Comparison of ENCODE assay signal across 2 cellular contexts in genomic region chr1:12229835-12230548, GRCh38.
A peak's percentile ranks its signal among the peaks of the same experiment; 100 is the strongest.
TF ChIP-seq lines count a peak whose summit lies in the region.

TSS of gene VPS13D (plus strand) at chr1:12230030. CDS start at chr1:12234267, 4,237 bp downstream.

TF ChIP-seq in HEK293, 187 proteins besides CTCF, POLR2A, EP300 and RAD21 (continued from another document and continues in another):
- TF ChIP-seq ZNF518A (tag by site-specific recombination; conservative IDR thresholded peaks at IDR 0.05; ENCODE audit: low read depth) (no peak), KLF17 (tag by site-specific recombination; IDR thresholded peaks at IDR 0.05) (0 out of 2 replicates have a peak, but pooled peaks have one; percentile 16), KLF10 (tag by site-specific recombination; IDR thresholded peaks at IDR 0.05) (peak; percentile 29; the same call in 1 of the 2 replicates), ZBTB20 (tag by site-specific recombination; IDR thresholded peaks at IDR 0.05) (peak; percentile 84), ZNF146 (tag by site-specific recombination; IDR thresholded peaks at IDR 0.05) (no peak), ZNF610 (tag by site-specific recombination; IDR thresholded peaks at IDR 0.05; ENCODE audit: borderline replicate concordance) (peak; percentile 61; the same call in 1 of the 2 replicates), ZFP69B (tag by site-specific recombination; IDR thresholded peaks at IDR 0.05) (peak; percentile 70; the same call in 1 of the 2 replicates), ZNF184 (tag by site-specific recombination; IDR thresholded peaks at IDR 0.05) (peak; percentile 60; the same call in 1 of the 2 replicates), ZNF37A (tag by site-specific recombination; IDR thresholded peaks at IDR 0.05) (0 out of 2 replicates have a peak, but pooled peaks have one; percentile 22), ZBTB10 (tag by site-specific recombination; IDR thresholded peaks at IDR 0.05) (peak; percentile 91; the same call in 1 of the 2 replicates), ZBTB44 (tag by site-specific recombination; IDR thresholded peaks at IDR 0.05) (peak; percentile 56; the same call in 1 of the 2 replicates)

TF ChIP-seq in K562, 482 proteins besides CTCF, POLR2A, EP300 and RAD21 (continued from another document and continues in another):
- TF ChIP-seq ZNF436 (CRISPR knock-in tag; IDR thresholded peaks at IDR 0.05) (no peak), NFIC (IDR thresholded peaks at IDR 0.05) (no peak), SMAD3 (CRISPR knock-in tag; conservative IDR thresholded peaks at IDR 0.05) (0 out of 2 replicates have a peak, but pooled peaks have one; percentile 25), HDAC1 (IDR thresholded peaks at IDR 0.05) (no peak), SRSF7 (optimal IDR thresholded peaks at IDR 0.05; ENCODE audit: low read depth, low read length) (no peak), RFX1 (IDR thresholded peaks at IDR 0.05) (no peak), CXXC5 (CRISPR knock-in tag; IDR thresholded peaks at IDR 0.05) (peak; percentile 96), OTX1 (CRISPR knock-in tag; IDR thresholded peaks at IDR 0.05) (no peak), GATA2 (CRISPR knock-in tag; IDR thresholded peaks at IDR 0.05) (no peak), KDM5B (IDR thresholded peaks at IDR 0.05; ENCODE audit: insufficient replicate concordance, low read depth, low read length) (peak; percentile 50), SP2 (IDR thresholded peaks at IDR 0.05; ENCODE audit: extremely low read depth, low read depth, low read length, poor library complexity, severe bottlenecking) (no peak), STAG1 (CRISPR knock-in tag; IDR thresholded peaks at IDR 0.05; ENCODE audit: borderline replicate concordance) (no peak; the same call in 1 of the 2 replicates), RCOR1 (IDR thresholded peaks at IDR 0.05; ENCODE audit: borderline replicate concordance in 1 of 2, low read depth in 2 of 2, low read length in 2 of 2) (peak in 1 of 2 experiments; percentile 70; a peak in 1 of 4 replicates), ARHGAP35 (IDR thresholded peaks at IDR 0.05; ENCODE audit: partially characterized antibody) (no peak), ZBTB49 (CRISPR knock-in tag; IDR thresholded peaks at IDR 0.05; ENCODE audit: borderline replicate concordance) (no peak), ZNF143 (CRISPR knock-in tag; IDR thresholded peaks at IDR 0.05) (no peak), KLF6 (CRISPR knock-in tag; IDR thresholded peaks at IDR 0.05; ENCODE audit: borderline replicate concordance) (no peak), SPI1 (IDR thresholded peaks at IDR 0.05; ENCODE audit: borderline replicate concordance, low read depth, low read length) (0 out of 2 replicates have a peak, but pooled peaks have one; percentile 16), FIP1L1 (IDR thresholded peaks at IDR 0.05; ENCODE audit: low read depth, low read length, poor library complexity, severe bottlenecking) (no peak), BRCA1 (IDR thresholded peaks at IDR 0.05) (no peak), BRCA1 (CRISPR knock-in tag; IDR thresholded peaks at IDR 0.05) (peak; percentile 84; the same call in 1 of the 2 replicates), CREB1 (IDR thresholded peaks at IDR 0.05) (peak; percentile 87), CREB1 (CRISPR knock-in tag; IDR thresholded peaks at IDR 0.05) (peak; percentile 90), SMARCC2 (IDR thresholded peaks at IDR 0.05; ENCODE audit: low read depth) (no peak), TOE1 (IDR thresholded peaks at IDR 0.05; ENCODE audit: borderline replicate concordance) (no peak), TOE1 (CRISPR knock-in tag; IDR thresholded peaks at IDR 0.05; ENCODE audit: borderline replicate concordance, low read depth) (no peak), ZNF318 (IDR thresholded peaks at IDR 0.05; ENCODE audit: borderline replicate concordance in 1 of 2, low read depth in 1 of 2) (no peak), NCOA2 (IDR thresholded peaks at IDR 0.05; ENCODE audit: partially characterized antibody in 2 of 2) (no peak), ZNF197 (CRISPR knock-in tag; IDR thresholded peaks at IDR 0.05; ENCODE audit: low read depth) (no peak), SIN3A (IDR thresholded peaks at IDR 0.05; ENCODE audit: borderline replicate concordance in 2 of 2, control insufficient read depth in 1 of 2, low read depth in 2 of 2, low read length in 2 of 2) (peak; percentile 53 to 69; a peak in 2 of 4 replicates), ZNF41 (CRISPR knock-in tag; conservative IDR thresholded peaks at IDR 0.05) (no peak), KAT7 (CRISPR knock-in tag; IDR thresholded peaks at IDR 0.05; ENCODE audit: borderline replicate concordance) (peak; percentile 52; the same call in 1 of the 2 replicates), TBL1XR1 (IDR thresholded peaks at IDR 0.05; ENCODE audit: low read length in 2 of 2) (peak; percentile 43 to 49; a peak in 1 of 4 replicates), NELFE (IDR thresholded peaks at IDR 0.05; ENCODE audit: insufficient read depth, insufficient read length) (no peak), ZNF174 (CRISPR knock-in tag; IDR thresholded peaks at IDR 0.05) (no peak), ZNF644 (tag; IDR thresholded peaks at IDR 0.05; ENCODE audit: low read depth) (no peak), CGGBP1 (CRISPR knock-in tag; IDR thresholded peaks at IDR 0.05) (peak; percentile 96), STAT5B (CRISPR knock-in tag; IDR thresholded peaks at IDR 0.05) (no peak), GATAD2B (IDR thresholded peaks at IDR 0.05; ENCODE audit: borderline replicate concordance) (peak; percentile 97), ZNF408 (CRISPR knock-in tag; IDR thresholded peaks at IDR 0.05; ENCODE audit: low read depth) (no peak), ZNF395 (CRISPR knock-in tag; IDR thresholded peaks at IDR 0.05) (peak; percentile 81; the same call in 1 of the 2 replicates), NFIX (CRISPR knock-in tag; IDR thresholded peaks at IDR 0.05; ENCODE audit: low read depth) (no peak), ETS2 (tag; IDR thresholded peaks at IDR 0.05; ENCODE audit: borderline replicate concordance, poor library complexity, severe bottlenecking) (peak; percentile 45), MNT (conservative IDR thresholded peaks at IDR 0.05) (peak; percentile 20 to 42; a peak in 2 of 4 replicates), PHF8 (IDR thresholded peaks at IDR 0.05; ENCODE audit: borderline replicate concordance, low read length) (peak; percentile 81; the same call in 1 of the 2 replicates), NONO (IDR thresholded peaks at IDR 0.05; ENCODE audit: low read depth in 2 of 2, low read length in 1 of 2) (peak in 1 of 2 experiments; percentile 95; a peak in 2 of 4 replicates), ZBTB7A (IDR thresholded peaks at IDR 0.05; ENCODE audit: borderline replicate concordance, control insufficient read depth, low read depth, low read length) (peak; percentile 75), ZNF184 (CRISPR knock-in tag; IDR thresholded peaks at IDR 0.05) (no peak), TEAD1 (CRISPR knock-in tag; IDR thresholded peaks at IDR 0.05) (0 out of 4 replicates have a peak, but pooled peaks of 1 of the 2 experiments have one; percentile 47), ZBTB17 (CRISPR knock-in tag; IDR thresholded peaks at IDR 0.05) (peak; percentile 100), ZNF76 (CRISPR knock-in tag; IDR thresholded peaks at IDR 0.05; ENCODE audit: borderline replicate concordance) (peak; percentile 68; the same call in 1 of the 2 replicates), POLR2B (IDR thresholded peaks at IDR 0.05; ENCODE audit: low read depth, partially characterized antibody) (no peak), MTA3 (IDR thresholded peaks at IDR 0.05; ENCODE audit: borderline replicate concordance) (no peak), MAX (CRISPR knock-in tag; IDR thresholded peaks at IDR 0.05) (0 out of 2 replicates have a peak, but pooled peaks have one; percentile 13), ATF7 (IDR thresholded peaks at IDR 0.05) (peak; percentile 66)
